In the genomic region with DNA sequence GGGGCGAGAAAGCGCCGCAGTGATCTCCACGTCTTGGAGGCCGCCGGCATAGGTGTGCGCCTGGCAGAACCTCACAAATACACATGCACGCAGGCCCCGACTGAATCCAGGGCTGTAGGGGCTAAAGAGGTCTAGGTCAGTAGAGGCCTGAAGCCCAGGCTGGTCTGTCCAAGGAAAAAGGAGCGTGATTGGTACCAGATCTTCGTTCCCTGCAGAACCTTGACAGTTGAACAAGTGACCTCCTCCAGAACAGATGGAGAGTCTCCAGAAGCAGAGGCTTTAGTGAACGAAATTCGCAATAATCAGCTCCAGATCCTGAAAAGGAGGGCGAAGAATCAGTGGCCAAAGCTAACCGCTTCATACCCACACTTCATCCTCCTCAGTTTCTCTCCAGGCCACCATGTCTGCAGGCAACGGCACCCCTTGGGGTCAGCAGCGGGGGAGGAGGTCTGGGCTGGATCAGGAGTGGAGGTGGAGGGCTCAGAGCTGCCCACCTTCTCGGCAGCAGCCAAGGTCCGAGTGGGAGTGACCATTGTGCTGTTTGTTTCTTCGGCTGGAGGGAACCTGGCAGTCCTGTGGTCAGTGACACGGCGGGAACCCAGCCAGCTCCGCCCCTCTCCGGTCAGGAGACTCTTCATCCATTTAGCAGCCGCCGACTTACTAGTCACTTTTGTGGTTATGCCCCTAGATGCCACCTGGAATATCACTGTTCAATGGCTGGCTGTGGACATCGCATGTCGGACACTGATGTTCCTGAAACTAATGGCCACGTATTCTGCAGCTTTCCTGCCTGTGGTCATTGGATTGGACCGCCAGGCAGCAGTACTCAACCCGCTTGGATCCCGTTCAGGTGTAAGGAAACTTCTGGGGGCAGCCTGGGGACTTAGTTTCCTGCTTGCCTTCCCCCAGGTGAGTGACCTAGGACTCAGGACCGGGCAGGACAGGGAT, we compare ENCODE assay signal across 8 cellular contexts.
A peak's percentile ranks its signal among the peaks of the same experiment; 100 is the strongest.
DNase-seq lines count a peak whose midpoint lies in the region; ATAC-seq and TF ChIP-seq lines count a peak whose summit lies in the region.

No MANE protein-coding gene starts in this region.

- H3K9me3 ChIP-seq in BLaER1 treated with 17β-estradiol and CSF1 and Interleukin-3, amounts not matched to agents 10 nM and 100 nM (replicated peaks in 1 of 11): no peaks in the 10 kb centered on the region

- peaks cover 25 to 50% of the 10 kb centered on the region in 2 donors for H3K4me1 Mint-ChIP-seq in stimulated activated naive B cell treated with anti-CD40 and anti-IgM and Interleukin-4, amounts not matched to agents 10 μg/mL and 1 μg/mL and 100 μg/mL, for 72 hours

- DNase-seq in RPMI8226 (peak; percentile 83), choroid plexus epithelial cell (ENCODE audit: low read depth) (peak; percentile 49)
- DNase-seq in stimulated activated naive B cell treated with anti-CD40 and anti-IgM and Interleukin-4, amounts not matched to agents 10 μg/mL and 1 μg/mL and 100 μg/mL, for 72 hours: no peak

- ATAC-seq in GM18517 (IDR thresholded peaks at IDR 0.05; ENCODE audit: unreplicated experiment): peak; percentile 75
- ATAC-seq in HG03354 (IDR thresholded peaks at IDR 0.05; ENCODE audit: poor library complexity, severe bottlenecking, unreplicated experiment): peak; percentile 88
- ATAC-seq in stimulated activated naive B cell treated with anti-CD40 and anti-IgM and Interleukin-4, amounts not matched to agents 10 μg/mL and 1 μg/mL and 100 μg/mL, for 72 hours (replicated peaks): peak; percentile 5 to 10
- ATAC-seq in GM21717 (IDR thresholded peaks at IDR 0.05; ENCODE audit: unreplicated experiment): no peak

- peak overlapping the region; percentile 94 to 99 for H3K4me3 Mint-ChIP-seq in stimulated activated naive B cell treated with anti-CD40 and anti-IgM and Interleukin-4, amounts not matched to agents 10 μg/mL and 1 μg/mL and 100 μg/mL, for 72 hours

- peak overlapping the region; percentile 77 to 96 (median 92) for H3K4me3 ChIP-seq in BLaER1 treated with 17β-estradiol and CSF1 and Interleukin-3, amounts not matched to agents 10 nM and 100 nM
- H3K4me3 ChIP-seq in choroid plexus epithelial cell (ENCODE audit: low read depth, low read length): peak overlapping the region; percentile 85

- peak overlapping the region; percentile 74 to 89 (median 83); a peak in 20 of 22 replicates for H3K27ac ChIP-seq in BLaER1 treated with 17β-estradiol and CSF1 and Interleukin-3, amounts not matched to agents 10 nM and 100 nM
- H3K27ac ChIP-seq in layer of hippocampus (ENCODE audit: low read depth, low read length): peak overlapping the region; percentile 80

- peak; percentile 32 for TF ChIP-seq CTCF in choroid plexus epithelial cell (conservative IDR thresholded peaks at IDR 0.05; ENCODE audit: low read depth, low read length)

- H4K20me1 ChIP-seq in BLaER1 treated with 17β-estradiol and CSF1 and Interleukin-3, amounts not matched to agents 10 nM and 100 nM: no peaks in the 10 kb centered on the region

- peaks cover 40 to 51% (median 46%) of the 10 kb centered on the region in 11 experiments for H3K36me3 ChIP-seq in BLaER1 treated with 17β-estradiol and CSF1 and Interleukin-3, amounts not matched to agents 10 nM and 100 nM

- H3K9ac ChIP-seq in BLaER1 treated with 17β-estradiol and CSF1 and Interleukin-3, amounts not matched to agents 10 nM and 100 nM: peak overlapping the region; percentile 83 to 95 (median 89)

- peak overlapping the region; percentile 97 for H3K27ac Mint-ChIP-seq in stimulated activated naive B cell treated with anti-CD40 and anti-IgM and Interleukin-4, amounts not matched to agents 10 μg/mL and 1 μg/mL and 100 μg/mL, for 72 hours

- H3K27me3 ChIP-seq in BLaER1 treated with 17β-estradiol and CSF1 and Interleukin-3, amounts not matched to agents 10 nM and 100 nM: no peaks in the 10 kb centered on the region
- H3K27me3 ChIP-seq in layer of hippocampus (ENCODE audit: control insufficient read depth, insufficient read depth, low read length): no peaks in the 10 kb centered on the region

- peaks cover 20 to 42% of the 10 kb centered on the region in 2 donors for H3K36me3 Mint-ChIP-seq in stimulated activated naive B cell treated with anti-CD40 and anti-IgM and Interleukin-4, amounts not matched to agents 10 μg/mL and 1 μg/mL and 100 μg/mL, for 72 hours

- H3K4me2 ChIP-seq in BLaER1 treated with 17β-estradiol and CSF1 and Interleukin-3, amounts not matched to agents 10 nM and 100 nM: peak overlapping the region; percentile 97 to 100 (median 99)

- peaks cover 23 to 36% (median 32%) of the 10 kb centered on the region in 10 experiments for H3K4me1 ChIP-seq in BLaER1 treated with 17β-estradiol and CSF1 and Interleukin-3, amounts not matched to agents 10 nM and 100 nM

- no peaks in the 10 kb centered on the region for H3K27me3 Mint-ChIP-seq in stimulated activated naive B cell treated with anti-CD40 and anti-IgM and Interleukin-4, amounts not matched to agents 10 μg/mL and 1 μg/mL and 100 μg/mL, for 72 hours

- no peaks in the 10 kb centered on the region for H3K9me3 Mint-ChIP-seq in stimulated activated naive B cell treated with anti-CD40 and anti-IgM and Interleukin-4, amounts not matched to agents 10 μg/mL and 1 μg/mL and 100 μg/mL, for 72 hours
